In genomic region chr12:101407438-101408345, GRCh38 we compare ENCODE assay signal across 1 cellular context.
TF ChIP-seq lines count a peak whose summit lies in the region.

Gene ARL1 (minus strand): TSS chr12:101407772. CDS start chr12:101407645, 127 bp downstream.

TF ChIP-seq in HEK293, 187 proteins besides CTCF, POLR2A, EP300 and RAD21 (continued from another document):
- peak; percentile 81 for TF ChIP-seq INSM2 (tag by site-specific recombination; IDR thresholded peaks at IDR 0.05)
- no peak for TF ChIP-seq ZNF148 (tag by site-specific recombination; IDR thresholded peaks at IDR 0.05; ENCODE audit: borderline replicate concordance)
- no peak; the same call in 1 of the 2 replicates for TF ChIP-seq OSR2 (tag by site-specific recombination; IDR thresholded peaks at IDR 0.05)
- TF ChIP-seq ZNF629 (tag by site-specific recombination; IDR thresholded peaks at IDR 0.05), result peak; percentile 78
- peak; percentile 17; the same call in 1 of the 2 replicates for TF ChIP-seq ZBTB21 (tag by site-specific recombination; IDR thresholded peaks at IDR 0.05)
- no peak for TF ChIP-seq ZNF645 (tag by site-specific recombination; IDR thresholded peaks at IDR 0.05)
- peak; percentile 40 for TF ChIP-seq ZBTB11 (tag by site-specific recombination; conservative IDR thresholded peaks at IDR 0.05; ENCODE audit: low read depth)
- no peak for TF ChIP-seq BCL11B (tag by site-specific recombination; IDR thresholded peaks at IDR 0.05; ENCODE audit: low read depth)
- TF ChIP-seq ZFHX2 (tag by site-specific recombination; conservative IDR thresholded peaks at IDR 0.05), result peak; percentile 89
- TF ChIP-seq ZNF221 (tag by site-specific recombination; IDR thresholded peaks at IDR 0.05; ENCODE audit: borderline replicate concordance), result no peak
- TF ChIP-seq ZNF169 (tag by site-specific recombination; IDR thresholded peaks at IDR 0.05), result no peak
- peak; percentile 75; the same call in 1 of the 2 replicates for TF ChIP-seq ZBTB48 (tag by site-specific recombination; IDR thresholded peaks at IDR 0.05)
- peak; percentile 49; the same call in 1 of the 2 replicates for TF ChIP-seq ZNF423 (tag by site-specific recombination; IDR thresholded peaks at IDR 0.05)
- TF ChIP-seq ZNF777 (tag by site-specific recombination; IDR thresholded peaks at IDR 0.05; ENCODE audit: borderline replicate concordance), result peak; percentile 52; the same call in 1 of the 2 replicates
- peak; percentile 65; the same call in 1 of the 2 replicates for TF ChIP-seq KLF7 (tag by site-specific recombination; IDR thresholded peaks at IDR 0.05; ENCODE audit: borderline replicate concordance)
- TF ChIP-seq ZNF623 (tag by site-specific recombination; IDR thresholded peaks at IDR 0.05), result no peak
- peak; percentile 45; the same call in 1 of the 2 replicates for TF ChIP-seq ZSCAN30 (tag by site-specific recombination; IDR thresholded peaks at IDR 0.05)
- TF ChIP-seq ZNF324 (tag by site-specific recombination; IDR thresholded peaks at IDR 0.05), result 0 out of 2 replicates have a peak, but pooled peaks have one; percentile 61
- TF ChIP-seq SP2 (tag by site-specific recombination; IDR thresholded peaks at IDR 0.05), result peak; percentile 75
- TF ChIP-seq ZSCAN16 (tag by site-specific recombination; IDR thresholded peaks at IDR 0.05), result no peak
- TF ChIP-seq PBX3 (CRISPR knock-in tag; IDR thresholded peaks at IDR 0.05), result no peak
- 0 out of 2 replicates have a peak, but pooled peaks have one; percentile 37 for TF ChIP-seq PRDM1 (tag by site-specific recombination; IDR thresholded peaks at IDR 0.05)
- no peak for TF ChIP-seq ZNF302 (tag by site-specific recombination; IDR thresholded peaks at IDR 0.05; ENCODE audit: low read depth)
- TF ChIP-seq ZNF214 (tag by site-specific recombination; IDR thresholded peaks at IDR 0.05; ENCODE audit: borderline replicate concordance), result no peak
- TF ChIP-seq KLF16 (tag by site-specific recombination; IDR thresholded peaks at IDR 0.05), result peak; percentile 78
- TF ChIP-seq ZNF2 (tag by site-specific recombination; IDR thresholded peaks at IDR 0.05), result peak; percentile 88
- TF ChIP-seq ZNF121 (tag by site-specific recombination; IDR thresholded peaks at IDR 0.05), result no peak
- TF ChIP-seq ZNF596 (tag by site-specific recombination; IDR thresholded peaks at IDR 0.05), result no peak
- no peak for TF ChIP-seq ZNF155 (tag by site-specific recombination; IDR thresholded peaks at IDR 0.05)
- TF ChIP-seq BCL11A (tag by site-specific recombination; IDR thresholded peaks at IDR 0.05; ENCODE audit: low read depth), result 0 out of 2 replicates have a peak, but pooled peaks have one; percentile 25
- TF ChIP-seq ZNF555 (tag by site-specific recombination; conservative IDR thresholded peaks at IDR 0.05), result no peak
- TF ChIP-seq ZNF626 (tag by site-specific recombination; IDR thresholded peaks at IDR 0.05), result no peak
- TF ChIP-seq ZNF621 (tag by site-specific recombination; IDR thresholded peaks at IDR 0.05), result no peak
- TF ChIP-seq ZNF133 (tag by site-specific recombination; IDR thresholded peaks at IDR 0.05), result no peak
- TF ChIP-seq ZNF561 (tag by site-specific recombination; IDR thresholded peaks at IDR 0.05; ENCODE audit: borderline replicate concordance), result peak; percentile 90
- TF ChIP-seq ZBTB10 (tag by site-specific recombination; IDR thresholded peaks at IDR 0.05), result peak; percentile 36; the same call in 1 of the 2 replicates
- TF ChIP-seq ATF2 (tag by site-specific recombination; IDR thresholded peaks at IDR 0.05; ENCODE audit: low read depth), result peak; percentile 30; the same call in 1 of the 2 replicates
- TF ChIP-seq SALL2 (tag by site-specific recombination; IDR thresholded peaks at IDR 0.05; ENCODE audit: borderline replicate concordance), result no peak
- no peak for TF ChIP-seq ZSCAN4 (tag by site-specific recombination; IDR thresholded peaks at IDR 0.05)
- no peak for TF ChIP-seq ZNF768 (tag by site-specific recombination; IDR thresholded peaks at IDR 0.05)
- no peak for TF ChIP-seq REST (tag by site-specific recombination; IDR thresholded peaks at IDR 0.05)
- TF ChIP-seq ZNF549 (tag by site-specific recombination; IDR thresholded peaks at IDR 0.05), result no peak
- TF ChIP-seq ZSCAN23 (tag by site-specific recombination; IDR thresholded peaks at IDR 0.05), result no peak
- peak; percentile 88 for TF ChIP-seq ZNF76 (tag by site-specific recombination; IDR thresholded peaks at IDR 0.05; ENCODE audit: borderline replicate concordance, low read depth)
- peak; percentile 84 for TF ChIP-seq ZNF660 (tag by site-specific recombination; IDR thresholded peaks at IDR 0.05)
